8 cellular contexts compared by ENCODE assay signal in the genomic region with DNA sequence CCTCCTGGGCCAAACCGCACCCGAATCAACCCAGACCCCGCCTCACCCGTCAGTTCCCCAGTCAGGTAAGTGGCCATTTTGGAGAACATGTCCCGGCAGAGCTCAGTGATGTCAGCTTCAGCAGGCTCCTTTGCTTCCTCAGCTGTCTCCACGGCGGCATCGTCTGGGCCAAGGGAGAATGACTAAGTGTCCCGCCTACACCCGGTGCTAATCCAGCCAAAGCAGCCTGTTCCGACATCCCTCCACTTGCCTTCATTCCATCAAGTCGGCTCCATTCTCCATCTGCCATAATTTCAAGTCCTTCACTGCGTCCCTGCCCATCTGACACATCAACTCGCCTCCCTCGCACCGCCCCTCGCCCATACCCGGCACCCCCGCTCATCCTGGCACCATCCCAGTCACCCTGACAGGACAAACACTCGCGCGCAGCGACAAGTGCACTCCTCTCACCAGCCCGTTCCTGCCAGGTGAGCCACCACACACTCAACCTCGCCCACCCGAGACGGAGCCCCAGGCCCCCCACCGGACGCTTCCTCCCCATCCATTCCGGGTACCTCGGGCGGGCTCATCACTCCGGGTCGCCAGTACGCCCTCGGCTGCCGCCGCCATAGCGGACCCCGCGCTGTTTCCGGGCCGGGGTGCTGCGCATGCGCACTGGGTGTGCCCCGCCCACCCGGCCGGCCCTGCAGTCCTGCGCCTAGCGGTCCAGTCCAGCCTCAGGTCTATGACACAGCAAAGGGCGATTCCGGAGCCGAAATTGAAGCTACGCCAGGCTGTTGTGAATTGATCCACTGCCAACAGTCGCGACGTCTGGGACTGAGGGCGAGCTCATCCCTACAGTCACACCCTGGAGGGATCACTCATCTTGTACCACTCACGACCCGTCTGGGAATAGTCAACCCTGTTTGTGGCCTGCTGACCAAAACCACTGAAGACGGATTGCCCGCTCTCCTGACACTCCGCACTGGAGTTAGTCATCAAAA. TPM values are rescaled to one million over a fixed set of nuclear protein-coding genes. Genes with fewer than 3 reads are reported as not detected.
DNase-seq lines count a peak whose midpoint lies in the region; ATAC-seq and TF ChIP-seq lines count a peak whose summit lies in the region.

A gene (minus strand): TSS at position 630 of the 983 bp plus-strand sequence. CDS start 21 bp downstream, at position 609.

- peak in 3 of 4 donors; percentile 82 to 95 (median 84) for TF ChIP-seq POLR2A in upper lobe of left lung (IDR thresholded peaks at IDR 0.05)

- H3K9me3 ChIP-seq in heart right ventricle (no peaks in the 10 kb centered on the region), upper lobe of left lung (no peaks in the 10 kb centered on the region)

- peak in 1 of 4 donors; percentile 12 for TF ChIP-seq EP300 in upper lobe of left lung (IDR thresholded peaks at IDR 0.05)

- ATAC-seq in HG02678 (IDR thresholded peaks at IDR 0.05; ENCODE audit: unreplicated experiment) (peak; percentile 91), heart right ventricle (peak; percentile 97 to 99 (median 98)), upper lobe of left lung (ENCODE audit: low FRiP score in 2 of 2) (peak; percentile 96 to 98)

- intact Hi-C loops in T-helper 1 cell treated with Interleukin-12 subunit alpha and Interleukin-12 subunit beta and Interleukin-4 antibody, amounts not matched to agents 30 ng/mL and 1 ng/mL, for 36 hours (cut with micrococcal nuclease): loop anchor here (1.0 to 5.0 kb wide), 11 partner anchors 19 to 626 kb away; a partner anchor contains a TSS
- intact Hi-C loops in heart right ventricle (cut with DNase I) (no loop called here), posterior vena cava (cut with DNase I) (no loop called here)

- H3K4me3 ChIP-seq in GM12875 (ENCODE audit: low read depth, low read length) (peak within 1 kb of the TSS; percentile 86), heart right ventricle (peak within 1 kb of the TSS; percentile 48 to 96 (median 84)), upper lobe of left lung (peak within 1 kb of the TSS; percentile 80 to 89 (median 87))

- H3K36me3 ChIP-seq in heart right ventricle (peaks cover 0 to 32% (median 3%) of the 10 kb centered on the region in 9 donors), upper lobe of left lung (peaks cover 0 to 14% (median 1%) of the 10 kb centered on the region in 4 donors)

- H3K4me1 ChIP-seq in heart right ventricle (peaks cover 0 to 56% (median 37%) of the 10 kb centered on the region in 9 donors), upper lobe of left lung (peaks cover 15 to 37% (median 22%) of the 10 kb centered on the region in 4 donors)

- no peaks in the 10 kb centered on the region for H3K27me3 ChIP-seq in heart right ventricle
- H3K27me3 ChIP-seq in upper lobe of left lung: no peaks in the 10 kb centered on the region

- WGBS in heart right ventricle, 2 donors: 1 to 2% methylated on average over 63 of the region's 63 CpGs
- WGBS in upper lobe of left lung, 2 donors: 2 to 4% methylated on average over 44 to 47 of the region's 63 CpGs

- TF ChIP-seq CTCF in GM12875 (IDR thresholded peaks at IDR 0.05; ENCODE audit: borderline replicate concordance, insufficient read depth, low read depth, low read length) (no peak), heart right ventricle (IDR thresholded peaks at IDR 0.05) (peak in 4 of 9 donors; percentile 7 to 23 (median 22)), upper lobe of left lung (IDR thresholded peaks at IDR 0.05) (peak in 4 of 6 experiments; percentile 17 to 44 (median 42))

- H3K27ac ChIP-seq in heart right ventricle (peak within 1 kb of the TSS; percentile 62 to 98 (median 92)), upper lobe of left lung (peak within 1 kb of the TSS; percentile 94 to 99 (median 97))

- peak; percentile 70 for DNase-seq in NCI-H1436 (lab: John Stamatoyannopoulos, UW)
- peak; percentile 88 for DNase-seq in amniotic epithelial cell (ENCODE audit: low read depth)
- DNase-seq in heart right ventricle: peak; percentile 84 to 90
- peak; percentile 96 for DNase-seq in posterior vena cava (ENCODE audit: low spot score)
- DNase-seq in upper lobe of left lung: peak; percentile 88 to 98

RNA-seq across cellular contexts. Expression of the gene that starts here (rescaled TPM):
- 56.3 and 63.2 TPM in 2 replicates for total RNA-seq in T-helper 1 cell treated with Interleukin-12 subunit alpha and Interleukin-12 subunit beta and Interleukin-4 antibody, amounts not matched to agents 30 ng/mL and 1 ng/mL, for 36 hours
- 10 to 100 TPM; 13.6 to 23.5 (median 19.8) TPM for total RNA-seq in heart right ventricle
- polyA plus RNA-seq in heart right ventricle: 10 to 100 TPM; 19.3 to 32.2 TPM
- total RNA-seq in posterior vena cava: 10 to 100 TPM; 23.6 to 24.6 TPM
- total RNA-seq in upper lobe of left lung: 10 to 100 TPM; 25.1 to 51.2 (median 38.5) TPM

Comparison
In these comparisons a context has a peak if more than half of its experiments do, and no peak if none do; other contexts are left out.
1. Peak in every context shown above with its lines: DNase-seq, ATAC-seq, H3K4me3 ChIP-seq and H3K27ac ChIP-seq.